In the genomic region with DNA sequence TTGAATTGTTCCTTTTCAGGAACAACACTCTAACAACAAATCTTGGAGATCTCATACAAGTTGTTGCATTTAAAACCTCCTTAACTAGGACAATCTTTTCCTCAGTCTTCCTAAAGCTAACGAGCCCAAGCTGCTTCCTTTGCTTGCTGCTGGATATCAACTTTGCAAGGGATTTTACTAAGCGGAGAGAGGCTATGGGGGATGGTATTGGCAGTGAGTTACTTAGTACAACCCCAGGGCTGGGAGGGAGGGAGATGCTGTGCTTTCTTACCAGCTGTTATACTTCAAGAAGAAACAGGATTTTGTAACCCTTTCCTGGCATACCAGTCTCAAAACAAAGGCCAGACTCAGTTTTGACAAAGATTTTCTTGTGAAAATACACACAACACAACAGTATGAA, we compare ENCODE assay signal across 8 cellular contexts. TPM values are rescaled to one million over a fixed set of nuclear protein-coding genes. Genes with fewer than 3 reads are reported as not detected.
DNase-seq lines count a peak whose midpoint lies in the region.

No MANE protein-coding gene starts in this region.

- DNase-seq in H4 (ENCODE audit: low spot score) (peak; percentile 98), astrocyte of the hippocampus (ENCODE audit: low read depth, low spot score) (peak; percentile 92), skeletal muscle cell (ENCODE audit: low read depth) (peak; percentile 94), germinal center (ENCODE audit: low spot score) (no peak), substantia nigra (lab: John Stamatoyannopoulos, UW) (no peak), SIG-M5 (lab: John Stamatoyannopoulos, UW) (no peak)
- no peak for DNase-seq in stimulated activated CD4-positive, alpha-beta T cell treated with anti-CD3 and anti-CD28 coated beads, Interleukin-2, amount 100 ng/mL, for 48 hours

- H3K4me1 ChIP-seq in iPS-20b (ENCODE audit: insufficient read depth, low read length): peaks cover 22% of the 10 kb centered on the region; the same call in 1 of the 2 replicates

- no peaks in the 10 kb centered on the region for H3K9me3 ChIP-seq in iPS-20b (ENCODE audit: insufficient read depth, low read depth, low read length)

- H3K9ac ChIP-seq in iPS-20b (ENCODE audit: low read depth, low read length): peak overlapping the region; percentile 51; the same call in 1 of the 2 replicates

- H3K27ac ChIP-seq in iPS-20b (ENCODE audit: low read length) (peak overlapping the region; percentile 34), substantia nigra (ENCODE audit: low read depth, low read length, poor library complexity, severe bottlenecking) (no peak overlapping the region)

- no peaks in the 10 kb centered on the region for H3K36me3 ChIP-seq in iPS-20b (ENCODE audit: insufficient read depth, low read depth, low read length)

- H3K27me3 ChIP-seq in iPS-20b (ENCODE audit: insufficient read depth, low read length): no peaks in the 10 kb centered on the region

- H3K4me3 ChIP-seq in iPS-20b (ENCODE audit: low read length): peak overlapping the region; percentile 51
- H3K4me3 ChIP-seq in skeletal muscle cell (ENCODE audit: low read depth, low read length): peak overlapping the region; percentile 41

RNA-seq across cellular contexts. Expression of gene COL1A2, which starts 19.5 kb away (rescaled TPM):
- total RNA-seq in H4 (2014; rRNA removed; shearing (Covaris generic)): 0.46 and 2.2 TPM in 2 replicates

Comparison
In these comparisons a context has a peak if more than half of its experiments do, and no peak if none do; other contexts are left out.
1. DNase-seq: peak in H4 (single experiment), astrocyte of the hippocampus (single experiment) and skeletal muscle cell (single experiment); none in stimulated activated CD4-positive, alpha-beta T cell treated with anti-CD3 and anti-CD28 coated beads, Interleukin-2, amount 100 ng/mL, for 48 hours (0 of 2), germinal center (single experiment), substantia nigra (0 of 49) and SIG-M5 (single experiment).